28 cellular contexts compared by ENCODE assay signal in genomic region chr5:68071243-68071642, GRCh38.
DNase-seq lines count a peak whose midpoint lies in the region; ATAC-seq and TF ChIP-seq lines count a peak whose summit lies in the region.
"Had no signal": no experiment of that assay in that cellular context is flagged by ENCODE, and none has a peak within 500 bp of the region (broad histone marks: within the 10 kb centered on the region; RNA-seq: fewer than 3 reads in every experiment).

No MANE protein-coding gene starts in this region.

- H3K4me3 Mint-ChIP-seq in type B pancreatic cell, result peak overlapping the region; percentile 7
- H3K4me3 Mint-ChIP-seq: activated CD4-positive, alpha-beta memory T cell treated with anti-CD3 and anti-CD28 coated beads for 36 hours; activated naive CD4-positive, alpha-beta T cell treated with anti-CD3 and anti-CD28 coated beads, Interleukin-2, amount 50 U/mL, for 24 hours; B cell; CD4-positive, alpha-beta memory T cell; GM23338; T-helper 17 cell had no signal

- no peak overlapping the region for H3K27ac Mint-ChIP-seq in type B pancreatic cell
- H3K27ac Mint-ChIP-seq: activated CD4-positive, alpha-beta memory T cell treated with anti-CD3 and anti-CD28 coated beads for 36 hours; B cell; CD4-positive, alpha-beta memory T cell; GM23338; T-helper 17 cell had no signal

- in situ Hi-C loops in GM13977 (cut with MboI; ENCODE audit: low pct_unique_long_range_greater_than_20kb, low sequenced_read_pairs, unreplicated experiment), result no loop called here

- no peaks in the 10 kb centered on the region for H3K36me3 Mint-ChIP-seq in type B pancreatic cell
- H3K36me3 Mint-ChIP-seq: activated CD4-positive, alpha-beta memory T cell treated with anti-CD3 and anti-CD28 coated beads for 36 hours; activated naive CD4-positive, alpha-beta T cell treated with anti-CD3 and anti-CD28 coated beads, Interleukin-2, amount 50 U/mL, for 24 hours; CD4-positive, alpha-beta memory T cell had no signal

- ATAC-seq in left cardiac atrium, result no peak
- ATAC-seq in SK-N-SH treated with all-trans-retinoic acid at 6 μM for 48 hours, result peak; percentile 19; the same call in 1 of the 3 replicates
- ATAC-seq: A549, GM23338, left lobe of liver, T-helper 17 cell had no signal

- no peaks in the 10 kb centered on the region for H3K36me3 ChIP-seq in left ventricle myocardium inferior
- H3K36me3 ChIP-seq: thoracic aorta had no signal

- H3K4me1 ChIP-seq in left ventricle myocardium inferior, result peaks cover 12% of the 10 kb centered on the region
- H3K4me1 ChIP-seq: A549 had no signal

- H3K9me3 Mint-ChIP-seq in type B pancreatic cell, result peaks cover 6% of the 10 kb centered on the region
- H3K9me3 Mint-ChIP-seq: activated naive CD4-positive, alpha-beta T cell treated with anti-CD3 and anti-CD28 coated beads, Interleukin-2, amount 50 U/mL, for 24 hours; GM23338 had no signal

- peaks cover 4% of the 10 kb centered on the region for H3K9me3 ChIP-seq in left ventricle myocardium inferior (replicated peaks)
- H3K9me3 ChIP-seq: A549, thoracic aorta had no signal

- H3K27me3 Mint-ChIP-seq in type B pancreatic cell, result no peaks in the 10 kb centered on the region
- H3K27me3 Mint-ChIP-seq: activated CD4-positive, alpha-beta memory T cell treated with anti-CD3 and anti-CD28 coated beads for 36 hours had no signal

- H3K4me1 Mint-ChIP-seq in type B pancreatic cell (ENCODE audit: unreplicated experiment), result peaks cover 9% of the 10 kb centered on the region
- H3K4me1 Mint-ChIP-seq: GM23338 had no signal

- TF ChIP-seq CTCF in left ventricle myocardium inferior (IDR thresholded peaks at IDR 0.05; ENCODE audit: borderline replicate concordance) (no peak), fibroblast of the aortic adventitia (IDR thresholded peaks at IDR 0.05; ENCODE audit: insufficient read depth, low read length) (no peak), type B pancreatic cell (conservative IDR thresholded peaks at IDR 0.05) (no peak), GM13977 (IDR thresholded peaks at IDR 0.05; ENCODE audit: extremely low read depth, insufficient read depth, missing control alignments) (no peak)

- H3K27ac ChIP-seq in left ventricle myocardium inferior (replicated peaks), result peak overlapping the region; percentile 28
- H3K27ac ChIP-seq: A549, thoracic aorta had no signal

- H3K4me3 ChIP-seq in left ventricle myocardium inferior (no peak overlapping the region), fibroblast of the aortic adventitia (ENCODE audit: low read depth, low read length) (no peak overlapping the region)
- H3K4me3 ChIP-seq: A549, GM23338, thoracic aorta had no signal

- no peak for DNase-seq in left ventricle myocardium inferior
- DNase-seq in left cardiac atrium, result no peak
- peak; percentile 16 for DNase-seq in fibroblast of the aortic adventitia (ENCODE audit: low read depth)
- DNase-seq in type B pancreatic cell (ENCODE audit: extremely low spot score, unreplicated experiment), result no peak
- DNase-seq in activated T-cell treated with anti-CD3 and anti-CD28 coated beads for 4 hours, result no peak
- no peak for DNase-seq in GM13977 (ENCODE audit: low spot score)
- no peak for DNase-seq in NCI-H146 (lab: John Stamatoyannopoulos, UW)
- DNase-seq: activated CD4-positive, CD25-positive, alpha-beta regulatory T cell treated with anti-CD3 and anti-CD28 coated beads, Interleukin-2, amount 50 U/mL, for 72 hours; activated CD8-positive, alpha-beta memory T cell treated with anti-CD3 and anti-CD28 coated beads, Interleukin-2, amount 50 U/mL, for 4 hours; anterior cingulate cortex; CD4-positive, alpha-beta memory T cell; DND-41; hippocampal formation; mesendoderm; NCI-H1048; NCI-H187; NCI-H2171; NCI-H510A treated with DMSO at 0.1 percent for 48 hours; stimulated activated naive CD4-positive, alpha-beta T cell treated with Interleukin-2 at 50 U/mL for 16 hours; T-helper 17 cell had no signal

- intact Hi-C loops in left ventricle myocardium inferior (cut with micrococcal nuclease), result no loop called here
- intact Hi-C loops in left cardiac atrium (cut with DNase I), result no loop called here

- H3K27me3 ChIP-seq in left ventricle myocardium inferior (ENCODE audit: low read depth), result no peaks in the 10 kb centered on the region

TF ChIP-seq in SK-N-SH treated with all-trans-retinoic acid at 6 μM for 48 hours, 23 proteins besides CTCF, POLR2A, EP300 and RAD21:
- TF ChIP-seq CSDC2 (CRISPR knock-in tag; IDR thresholded peaks at IDR 0.05) (no peak), ISL1 (CRISPR knock-in tag; IDR thresholded peaks at IDR 0.05) (no peak), SNAI2 (CRISPR knock-in tag; IDR thresholded peaks at IDR 0.05) (no peak), ZC3H10 (CRISPR knock-in tag; IDR thresholded peaks at IDR 0.05) (no peak), ZNF565 (CRISPR knock-in tag; conservative IDR thresholded peaks at IDR 0.05; ENCODE audit: low read depth) (no peak), OSR1 (CRISPR knock-in tag; IDR thresholded peaks at IDR 0.05) (no peak), BACH2 (CRISPR knock-in tag; IDR thresholded peaks at IDR 0.05; ENCODE audit: borderline replicate concordance) (no peak), ZNF8 (CRISPR knock-in tag; IDR thresholded peaks at IDR 0.05) (no peak)
